In genomic region chr15:74778599-74778970, GRCh38 we compare ENCODE assay signal across 14 cellular contexts. TPM values are rescaled to one million over a fixed set of nuclear protein-coding genes. Genes with fewer than 3 reads are reported as not detected.
DNase-seq lines count a peak whose midpoint lies in the region; ATAC-seq and TF ChIP-seq lines count a peak whose summit lies in the region.
"Had no signal": no experiment of that assay in that cellular context is flagged by ENCODE, and none has a peak within 500 bp of the region (broad histone marks: within the 10 kb centered on the region; RNA-seq: fewer than 3 reads in every experiment).

No MANE protein-coding gene starts in this region.

- TF ChIP-seq CTCF in CD14-positive monocyte (IDR thresholded peaks at IDR 0.05) = no peak

- intact Hi-C loops in CD14-positive monocyte (cut with micrococcal nuclease) = no loop called here

- peaks cover 2% of the 10 kb centered on the region in 2 donors for H3K36me3 Mint-ChIP-seq in CD14-positive monocyte
- H3K36me3 Mint-ChIP-seq in activated naive CD8-positive, alpha-beta T cell treated with anti-CD3 and anti-CD28 coated beads for 36 hours = peaks cover 31% of the 10 kb centered on the region
- no peaks in the 10 kb centered on the region for H3K36me3 Mint-ChIP-seq in naive thymus-derived CD8-positive, alpha-beta T cell

- peaks cover 0 to 3% (median 0%) of the 10 kb centered on the region in 7 donors for H3K9me3 Mint-ChIP-seq in CD14-positive monocyte
- H3K9me3 Mint-ChIP-seq in activated naive CD8-positive, alpha-beta T cell treated with anti-CD3 and anti-CD28 coated beads for 36 hours = peaks cover 1% of the 10 kb centered on the region
- H3K9me3 Mint-ChIP-seq in naive thymus-derived CD8-positive, alpha-beta T cell = no peaks in the 10 kb centered on the region

- peak overlapping the region; percentile 98 for H3K27ac ChIP-seq in KOPT-K1 (ENCODE audit: low read depth, low read length, poor library complexity, severe bottlenecking)
- H3K27ac ChIP-seq: KMS-11 had no signal

- peaks cover 0 to 3% (median 0%) of the 10 kb centered on the region in 3 donors for H3K27me3 Mint-ChIP-seq in CD14-positive monocyte (ENCODE audit: low read depth in 3 of 3)
- no peaks in the 10 kb centered on the region for H3K27me3 Mint-ChIP-seq in activated naive CD8-positive, alpha-beta T cell treated with anti-CD3 and anti-CD28 coated beads for 36 hours
- H3K27me3 Mint-ChIP-seq in naive thymus-derived CD8-positive, alpha-beta T cell = peaks cover 0 to 2% (median 0%) of the 10 kb centered on the region in 5 donors

- no peak for ATAC-seq in naive thymus-derived CD8-positive, alpha-beta T cell
- no peak for ATAC-seq in GM18909 (IDR thresholded peaks at IDR 0.05; ENCODE audit: poor library complexity, unreplicated experiment)

- no peaks in the 10 kb centered on the region for H3K36me3 ChIP-seq in KOPT-K1 (ENCODE audit: insufficient read depth, low read length)
- H3K36me3 ChIP-seq: breast epithelium had no signal

- peaks cover 83% of the 10 kb centered on the region for H3K4me1 Mint-ChIP-seq in CD14-positive monocyte
- H3K4me1 Mint-ChIP-seq in activated naive CD8-positive, alpha-beta T cell treated with anti-CD3 and anti-CD28 coated beads for 36 hours = peaks cover 67% of the 10 kb centered on the region
- H3K4me1 Mint-ChIP-seq in naive thymus-derived CD8-positive, alpha-beta T cell = peaks cover 52 to 79% (median 73%) of the 10 kb centered on the region in 4 donors

- DNase-seq in CD14-positive monocyte (ENCODE audit: low spot score) (no peak), mucosa of gallbladder (ENCODE audit: low spot score) (no peak)
- no peak for DNase-seq in activated naive CD8-positive, alpha-beta T cell treated with anti-CD3 and anti-CD28 coated beads for 36 hours
- DNase-seq in naive thymus-derived CD8-positive, alpha-beta T cell = no peak
- no peak for DNase-seq in activated CD4-positive, CD25-positive, alpha-beta regulatory T cell treated with anti-CD3 and anti-CD28 coated beads, Interleukin-2, amount 50 U/mL, for 72 hours
- DNase-seq: islet precursor cell; NCI-H526; SHP77; stimulated activated CD4-positive, alpha-beta T cell treated with anti-CD3 and anti-CD28 coated beads, Interleukin-2, amount 100 ng/mL, for 24 hours had no signal

- H3K4me3 Mint-ChIP-seq in CD14-positive monocyte = peak overlapping the region in 1 of 2 donors; percentile 44
- H3K4me3 Mint-ChIP-seq in activated naive CD8-positive, alpha-beta T cell treated with anti-CD3 and anti-CD28 coated beads for 36 hours = peak overlapping the region; percentile 79
- H3K4me3 Mint-ChIP-seq in naive thymus-derived CD8-positive, alpha-beta T cell = peak overlapping the region in 9 of 10 donors; percentile 84 to 98 (median 93)

- POLR2A ChIA-PET in naive thymus-derived CD8-positive, alpha-beta T cell (lab: Charles Lee) = interaction anchor here (0.7 to 32.7 kb wide), 5 partner anchors 4 to 164 kb away, joined by 3 to 1300 read pairs (median 13); partner anchors contain the start of genes CLK3 and CSK

- no peaks in the 10 kb centered on the region for H3K9me3 ChIP-seq in KOPT-K1 (ENCODE audit: insufficient read depth, low read length, poor library complexity, severe bottlenecking)
- H3K9me3 ChIP-seq: breast epithelium had no signal

- H3K27ac Mint-ChIP-seq in CD14-positive monocyte = peak overlapping the region; percentile 97 to 99 (median 99)
- peak overlapping the region; percentile 96 for H3K27ac Mint-ChIP-seq in activated naive CD8-positive, alpha-beta T cell treated with anti-CD3 and anti-CD28 coated beads for 36 hours
- peak overlapping the region; percentile 93 to 100 (median 98) for H3K27ac Mint-ChIP-seq in naive thymus-derived CD8-positive, alpha-beta T cell

RNA-seq across cellular contexts. Expression of gene CSK, which starts 3.3 kb away (rescaled TPM):
- polyA plus RNA-seq in CD14-positive monocyte = 100 to 1,000 TPM in 1 of 2 donors, 10 to 100 TPM in 1; 79.0 to 106 TPM
- 100 to 1,000 TPM; 308 to 310 TPM for total RNA-seq in activated naive CD8-positive, alpha-beta T cell treated with anti-CD3 and anti-CD28 coated beads for 36 hours
- 100 to 1,000 TPM; 220 TPM for total RNA-seq in naive thymus-derived CD8-positive, alpha-beta T cell
- polyA plus RNA-seq in naive thymus-derived CD8-positive, alpha-beta T cell = 100 to 1,000 TPM in 1 of 3 donors, 10 to 100 TPM in 2; 70.8 to 124 (median 79.8) TPM
- 74.2 TPM for total RNA-seq in mucosa of gallbladder

RNA-seq across cellular contexts. Expression of gene CYP1A2, which starts 29.9 kb away (rescaled TPM):
- not detected for polyA plus RNA-seq in CD14-positive monocyte
- not detected for total RNA-seq in activated naive CD8-positive, alpha-beta T cell treated with anti-CD3 and anti-CD28 coated beads for 36 hours
- total RNA-seq in naive thymus-derived CD8-positive, alpha-beta T cell = not detected
- polyA plus RNA-seq in naive thymus-derived CD8-positive, alpha-beta T cell = not detected
- total RNA-seq in mucosa of gallbladder = 0.14 TPM
- total RNA-seq: breast epithelium, G401 had no signal

RNA-seq across cellular contexts. Expression of gene LMAN1L, which starts 34.0 kb away (rescaled TPM):
- not detected for polyA plus RNA-seq in CD14-positive monocyte
- total RNA-seq in activated naive CD8-positive, alpha-beta T cell treated with anti-CD3 and anti-CD28 coated beads for 36 hours = under 1 TPM; 0.14 to 0.33 TPM
- total RNA-seq in naive thymus-derived CD8-positive, alpha-beta T cell = under 1 TPM; 0.57 to 0.80 TPM
- not detected for polyA plus RNA-seq in naive thymus-derived CD8-positive, alpha-beta T cell
- not detected for total RNA-seq in mucosa of gallbladder
- total RNA-seq: G401 had no signal

RNA-seq across cellular contexts. Expression of gene CPLX3, which starts 47.8 kb away (rescaled TPM):
- not detected for polyA plus RNA-seq in CD14-positive monocyte
- under 1 TPM in 1 of 2 experiments, not detected in 1; 0.19 TPM for total RNA-seq in activated naive CD8-positive, alpha-beta T cell treated with anti-CD3 and anti-CD28 coated beads for 36 hours
- under 1 TPM; 0.39 to 0.44 TPM for total RNA-seq in naive thymus-derived CD8-positive, alpha-beta T cell
- polyA plus RNA-seq in naive thymus-derived CD8-positive, alpha-beta T cell = not detected
- total RNA-seq in mucosa of gallbladder = not detected
- total RNA-seq: G401 had no signal

RNA-seq across cellular contexts. Expression of gene CYP1A1, which starts 53.3 kb away (rescaled TPM):
- polyA plus RNA-seq in CD14-positive monocyte = not detected
- 1 to 10 TPM; 4.7 to 4.9 TPM for total RNA-seq in activated naive CD8-positive, alpha-beta T cell treated with anti-CD3 and anti-CD28 coated beads for 36 hours
- total RNA-seq in naive thymus-derived CD8-positive, alpha-beta T cell = under 1 TPM; 0.18 to 0.27 TPM
- polyA plus RNA-seq in naive thymus-derived CD8-positive, alpha-beta T cell = not detected
- 13.8 TPM for total RNA-seq in mucosa of gallbladder
- total RNA-seq: G401 had no signal
